Comparison of ENCODE assay signal across 8 cellular contexts in genomic region chr5:80246995-80247729, GRCh38. TPM values are rescaled to one million over a fixed set of nuclear protein-coding genes. Genes with fewer than 3 reads are reported as not detected.
DNase-seq lines count a peak whose midpoint lies in the region; ATAC-seq and TF ChIP-seq lines count a peak whose summit lies in the region.

No MANE protein-coding gene starts in this region.

- H3K4me1 ChIP-seq in SJCRH30 (peaks cover 22% of the 10 kb centered on the region), iPS-18a (ENCODE audit: control insufficient read depth, low read depth, low read length) (peaks cover 48% of the 10 kb centered on the region)

- H3K9ac ChIP-seq in iPS-18a (ENCODE audit: low read length), result peak overlapping the region; percentile 59

- in situ Hi-C loops in astrocyte of the cerebellum (cut with HindIII; ENCODE audit: low sequenced_read_pairs), result no loop called here

- H3K27me3 ChIP-seq in BJ (ENCODE audit: control insufficient read depth, insufficient read depth, low read length) (no peaks in the 10 kb centered on the region), SJCRH30 (no peaks in the 10 kb centered on the region), iPS-18a (ENCODE audit: control insufficient read depth, insufficient read depth, low read length) (no peaks in the 10 kb centered on the region)

- DNase-seq in BJ (ENCODE audit: low read depth) (peak; percentile 79), SJCRH30 (peak; percentile 47 to 66), astrocyte of the cerebellum (ENCODE audit: low read depth) (peak; percentile 81), foreskin melanocyte (no peak)
- DNase-seq in stimulated activated CD4-positive, alpha-beta T cell treated with anti-CD3 and anti-CD28 coated beads, Interleukin-4, amount 100 ng/mL, for 24 hours, result peak; percentile 56

- H3K36me3 ChIP-seq in BJ (ENCODE audit: control insufficient read depth, insufficient read depth, low read length), result no peaks in the 10 kb centered on the region
- H3K36me3 ChIP-seq in SJCRH30, result no peaks in the 10 kb centered on the region
- peaks cover 3% of the 10 kb centered on the region for H3K36me3 ChIP-seq in iPS-18a (ENCODE audit: control insufficient read depth, low read depth, low read length)

- no peaks in the 10 kb centered on the region for H3K9me3 ChIP-seq in SJCRH30 (replicated peaks)
- peaks cover 7% of the 10 kb centered on the region for H3K9me3 ChIP-seq in iPS-18a (ENCODE audit: control insufficient read depth, low read depth, low read length)

- POLR2A ChIA-PET in BJ (lab: Charles Lee), result interaction anchor here (0.7 kb wide), 1 partner anchor 25 kb away, joined by 3 read pairs; no protein-coding TSS in a partner anchor

- H3K27ac ChIP-seq in SJCRH30, result peak overlapping the region; percentile 13
- peak overlapping the region; percentile 49 for H3K27ac ChIP-seq in iPS-18a (ENCODE audit: low read length)

- H3K4me3 ChIP-seq in BJ (ENCODE audit: low read depth, low read length) (no peak overlapping the region), SJCRH30 (no peak overlapping the region), astrocyte of the cerebellum (ENCODE audit: low read depth, low read length) (no peak overlapping the region), iPS-18a (ENCODE audit: low read length) (peak overlapping the region; percentile 45)

- ATAC-seq in GM19452 (IDR thresholded peaks at IDR 0.05; ENCODE audit: unreplicated experiment) (peak; percentile 79), HG03520 (IDR thresholded peaks at IDR 0.05; ENCODE audit: unreplicated experiment) (peak; percentile 81)

- CTCF ChIA-PET in BJ (lab: Yijun Ruan, JAX), result interaction anchor here (1.3 kb wide), 1 partner anchor 8 kb away, joined by 5 read pairs; the partner anchor contains the start of gene SERINC5

- no peak for TF ChIP-seq CTCF in BJ (IDR thresholded peaks at IDR 0.05; ENCODE audit: insufficient read depth, low read depth, low read length)
- TF ChIP-seq CTCF in astrocyte of the cerebellum (IDR thresholded peaks at IDR 0.05; ENCODE audit: low read depth, low read length, missing control alignments), result no peak

RNA-seq across cellular contexts. Expression of gene SERINC5, which starts 8.7 kb away (rescaled TPM):
- 11.0 and 12.9 TPM in 2 replicates for polyA plus RNA-seq in BJ (2011; rRNA removed)
- polyA minus RNA-seq in BJ (2011; rRNA and poly(A)+ RNA removed), result 12.9 and 16.5 TPM in 2 replicates
- total RNA-seq in SJCRH30 (2014; rRNA removed; shearing (Covaris generic)), result 7.8 and 9.0 TPM in 2 replicates
